ENCODE assay signal across 8 cellular contexts in the genomic region with DNA sequence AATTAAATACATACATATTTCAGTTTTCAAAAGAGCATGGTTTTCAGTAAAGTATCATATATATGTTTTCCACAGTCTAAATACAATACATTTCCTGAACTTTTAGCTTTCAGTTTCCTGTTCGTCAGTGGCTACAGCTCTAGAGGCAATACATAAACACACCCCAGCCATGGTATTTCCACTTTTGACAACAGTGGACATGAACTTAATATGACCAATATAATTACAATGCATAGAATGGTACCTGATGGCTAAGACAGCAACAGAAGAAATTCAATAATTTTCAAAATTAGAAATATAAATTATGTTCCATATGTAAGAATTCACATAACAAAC.
DNase-seq lines count a peak whose midpoint lies in the region; FAIRE-seq and TF ChIP-seq lines count a peak whose summit lies in the region.
"Had no signal": no experiment of that assay in that cellular context is flagged by ENCODE, and none has a peak within 500 bp of the region (broad histone marks: within the 10 kb centered on the region; RNA-seq: fewer than 3 reads in every experiment).

No MANE protein-coding gene starts in this region.

- no peaks in the 10 kb centered on the region for H3K27me3 Mint-ChIP-seq in dendritic cell treated with granulocyte-macrophage colony-stimulating factor and Interleukin-4, amounts not matched to agents 40 ng/mL and 50 ng/mL, for 4 days

- H3K4me1 Mint-ChIP-seq in dendritic cell treated with granulocyte-macrophage colony-stimulating factor and Interleukin-4, amounts not matched to agents 40 ng/mL and 50 ng/mL, for 4 days (ENCODE audit: low read depth), result peaks cover 28% of the 10 kb centered on the region

- H4K20me1 ChIP-seq in OCI-LY3 (ENCODE audit: insufficient read depth, low read length), result peaks cover 33% of the 10 kb centered on the region

- H3K27ac ChIP-seq in OCI-LY3 (ENCODE audit: low read length) (no peak overlapping the region), rectal smooth muscle tissue (ENCODE audit: low read depth, low read length) (no peak overlapping the region)

- peaks cover 27% of the 10 kb centered on the region for H3K4me1 ChIP-seq in OCI-LY3 (ENCODE audit: low read length)
- H3K4me1 ChIP-seq in rectal smooth muscle tissue (ENCODE audit: control insufficient read depth, insufficient read depth, low read length), result peaks cover 5% of the 10 kb centered on the region

- H2AFZ ChIP-seq in OCI-LY3 (ENCODE audit: low read depth, low read length), result no peak overlapping the region

- no peaks in the 10 kb centered on the region for H3K9me3 ChIP-seq in OCI-LY3 (ENCODE audit: insufficient read depth, low read length)

- intact Hi-C loops in dendritic cell treated with granulocyte-macrophage colony-stimulating factor and Interleukin-4, amounts not matched to agents 40 ng/mL and 50 ng/mL, for 4 days (cut with micrococcal nuclease), result no loop called here

- TF ChIP-seq CTCF in OCI-LY3 (IDR thresholded peaks at IDR 0.05; ENCODE audit: low read depth, low read length), result no peak

- H3K36me3 ChIP-seq in OCI-LY3 (replicated peaks; ENCODE audit: low read depth, low read length) (peaks cover 8% of the 10 kb centered on the region), rectal smooth muscle tissue (ENCODE audit: control insufficient read depth, insufficient read depth, low read length) (no peaks in the 10 kb centered on the region)

- H3K9ac ChIP-seq in OCI-LY3 (ENCODE audit: low read length), result no peak overlapping the region
- no peak overlapping the region for H3K9ac ChIP-seq in rectal smooth muscle tissue (ENCODE audit: low read length)

- no peaks in the 10 kb centered on the region for H3K9me3 Mint-ChIP-seq in dendritic cell treated with granulocyte-macrophage colony-stimulating factor and Interleukin-4, amounts not matched to agents 40 ng/mL and 50 ng/mL, for 4 days

- H3K4me3 ChIP-seq in OCI-LY3 (ENCODE audit: low read length), result no peak overlapping the region
- H3K4me3 ChIP-seq in rectal smooth muscle tissue (ENCODE audit: low read length), result peak overlapping the region; percentile 19

- peaks cover 100% of the 10 kb centered on the region for H3K79me2 ChIP-seq in OCI-LY3 (ENCODE audit: low read length)

- DNase-seq in GM18507 (ENCODE audit: extremely low spot score, insufficient read length, low read depth) (no peak), GOT3 (lab: John Stamatoyannopoulos, UW) (no peak), SIG-M5 (lab: John Stamatoyannopoulos, UW) (no peak), HuH-7.5 (ENCODE audit: low spot score) (no peak)
- DNase-seq: NCI-H524 had no signal

- H3K36me3 Mint-ChIP-seq in dendritic cell treated with granulocyte-macrophage colony-stimulating factor and Interleukin-4, amounts not matched to agents 40 ng/mL and 50 ng/mL, for 4 days (ENCODE audit: low read depth), result peaks cover 15% of the 10 kb centered on the region

- H3K4me2 ChIP-seq in OCI-LY3 (ENCODE audit: low read length), result 0 out of 2 replicates have a peak overlapping the region, but pooled peaks have one; percentile 1

- FAIRE-seq in GM18507 (lab: Jason Lieb, UNC), result peak; percentile 85

- H3K27me3 ChIP-seq in OCI-LY3 (ENCODE audit: low read depth, low read length), result no peaks in the 10 kb centered on the region
- H3K27me3 ChIP-seq in rectal smooth muscle tissue (ENCODE audit: control insufficient read depth, insufficient read depth, low read length), result no peaks in the 10 kb centered on the region

- no peak overlapping the region for H3K4me3 Mint-ChIP-seq in dendritic cell treated with granulocyte-macrophage colony-stimulating factor and Interleukin-4, amounts not matched to agents 40 ng/mL and 50 ng/mL, for 4 days

- peak overlapping the region; percentile 60 for H3K27ac Mint-ChIP-seq in dendritic cell treated with granulocyte-macrophage colony-stimulating factor and Interleukin-4, amounts not matched to agents 40 ng/mL and 50 ng/mL, for 4 days
